In the genomic region with DNA sequence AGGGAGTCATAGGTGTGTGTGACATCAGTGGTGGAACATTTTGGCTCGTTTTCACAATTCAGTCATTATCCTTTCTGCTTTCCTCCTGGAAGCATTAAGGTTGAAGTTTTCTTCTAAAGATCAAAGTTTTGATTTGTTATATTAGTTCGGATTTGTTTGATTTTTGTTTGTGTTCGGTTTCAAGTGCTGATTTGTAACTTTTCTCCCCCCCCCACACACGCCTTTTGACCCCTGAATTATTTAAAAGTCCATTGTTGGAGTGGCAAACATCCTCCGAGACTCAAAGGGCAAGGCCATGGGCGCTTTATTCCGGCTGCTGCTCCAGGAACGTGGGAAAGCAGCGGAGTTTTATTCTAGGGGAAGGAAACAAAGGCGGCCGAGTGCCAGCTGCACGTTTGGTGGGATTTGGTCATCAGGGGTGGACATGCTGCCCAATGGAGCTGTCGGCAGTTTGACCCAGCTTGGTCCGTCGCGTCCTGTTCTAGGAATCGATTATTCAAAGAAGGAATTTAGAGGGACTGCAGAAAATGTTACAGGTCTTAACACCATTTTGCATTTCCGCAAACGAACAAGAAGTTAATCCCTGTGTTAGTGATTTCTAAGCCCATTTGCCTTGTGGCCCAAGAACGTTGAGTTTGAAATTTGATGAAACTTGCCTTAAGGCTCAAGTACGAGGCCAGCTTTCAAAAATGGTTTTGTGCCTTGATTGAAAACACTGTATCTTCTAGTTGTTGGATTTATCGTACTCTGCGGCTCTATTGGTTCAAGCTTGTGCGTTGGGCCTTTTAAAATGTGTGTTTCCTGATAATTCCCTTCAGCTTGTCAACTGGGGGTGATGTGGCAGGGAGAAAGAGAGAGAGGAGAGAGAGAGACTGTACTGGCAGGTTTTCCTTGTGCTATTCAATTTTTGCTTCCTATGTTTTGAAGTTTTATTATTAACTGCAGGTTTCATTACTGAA, we compare ENCODE assay signal across 8 cellular contexts. TPM values are rescaled to one million over a fixed set of nuclear protein-coding genes. Genes with fewer than 3 reads are reported as not detected.
DNase-seq lines count a peak whose midpoint lies in the region; ATAC-seq and TF ChIP-seq lines count a peak whose summit lies in the region.

No MANE protein-coding gene starts in this region.

- intact Hi-C loops in activated CD8-positive, alpha-beta T cell treated with anti-CD3 and anti-CD28 coated beads for 36 hours (cut with micrococcal nuclease) = no loop called here
- intact Hi-C loops in ovary (cut with DNase I) = no loop called here

- peak overlapping the region; percentile 98 for H3K4me3 Mint-ChIP-seq in activated CD8-positive, alpha-beta T cell treated with anti-CD3 and anti-CD28 coated beads for 36 hours

- peak overlapping the region; percentile 65 for H3K4me3 ChIP-seq in HFF-Myc (replicated peaks; ENCODE audit: low read depth, low read length)
- peak overlapping the region; percentile 83 to 99 for H3K4me3 ChIP-seq in gastroesophageal sphincter
- peak overlapping the region; percentile 73 for H3K4me3 ChIP-seq in ovary

- CTCF ChIA-PET in activated CD8-positive, alpha-beta T cell treated with anti-CD3 and anti-CD28 coated beads for 36 hours (lab: Charles Lee) = no interaction called here

- DNase-seq in Ammon's horn (ENCODE audit: low spot score) (peak; percentile 6), HFF-Myc (ENCODE audit: extremely low read depth, low read depth) (no peak), ovary (peak; percentile 21 to 59 (median 43)), NCI-H226 (no peak), NOMO-1 treated with DMSO at 0.1 percent for 48 hours (lab: John Stamatoyannopoulos, UW; ENCODE audit: unreplicated experiment) (no peak)
- no peak for DNase-seq in activated CD8-positive, alpha-beta T cell treated with anti-CD3 and anti-CD28 coated beads for 36 hours

- H3K36me3 ChIP-seq in gastroesophageal sphincter (no peaks in the 10 kb centered on the region), ovary (no peaks in the 10 kb centered on the region)

- H3K4me1 ChIP-seq in gastroesophageal sphincter (peaks cover 0 to 30% (median 0%) of the 10 kb centered on the region in 3 donors), ovary (ENCODE audit: insufficient read depth) (peaks cover 1% of the 10 kb centered on the region)

- TF ChIP-seq CTCF in HFF-Myc (IDR thresholded peaks at IDR 0.05; ENCODE audit: low read depth, low read length, missing control alignments) (no peak), gastroesophageal sphincter (IDR thresholded peaks at IDR 0.05) (no peak), ovary (IDR thresholded peaks at IDR 0.05) (no peak)
- TF ChIP-seq CTCF in activated CD8-positive, alpha-beta T cell treated with anti-CD3 and anti-CD28 coated beads for 36 hours (IDR thresholded peaks at IDR 0.05) = no peak

- H3K27me3 ChIP-seq in gastroesophageal sphincter (no peaks in the 10 kb centered on the region), ovary (no peaks in the 10 kb centered on the region)

- no peaks in the 10 kb centered on the region for H3K27me3 Mint-ChIP-seq in activated CD8-positive, alpha-beta T cell treated with anti-CD3 and anti-CD28 coated beads for 36 hours

- POLR2A ChIA-PET in activated CD8-positive, alpha-beta T cell treated with anti-CD3 and anti-CD28 coated beads for 36 hours (lab: Charles Lee) = interaction anchor here (0.6 kb wide), 1 partner anchor 245 kb away, joined by 3 read pairs; no protein-coding TSS in a partner anchor

- no peaks in the 10 kb centered on the region for H3K9me3 ChIP-seq in gastroesophageal sphincter
- no peaks in the 10 kb centered on the region for H3K9me3 ChIP-seq in ovary

- no peak for ATAC-seq in activated CD8-positive, alpha-beta T cell treated with anti-CD3 and anti-CD28 coated beads for 36 hours
- ATAC-seq in gastroesophageal sphincter = no peak
- ATAC-seq in HG02870 (IDR thresholded peaks at IDR 0.05; ENCODE audit: unreplicated experiment) = no peak

- no peak for TF ChIP-seq EP300 in gastroesophageal sphincter (IDR thresholded peaks at IDR 0.05)
- no peak for TF ChIP-seq EP300 in ovary (IDR thresholded peaks at IDR 0.05)

- peak overlapping the region; percentile 91 for H3K27ac Mint-ChIP-seq in activated CD8-positive, alpha-beta T cell treated with anti-CD3 and anti-CD28 coated beads for 36 hours

- H3K9me3 Mint-ChIP-seq in activated CD8-positive, alpha-beta T cell treated with anti-CD3 and anti-CD28 coated beads for 36 hours = no peaks in the 10 kb centered on the region

- peaks cover 7% of the 10 kb centered on the region for H3K36me3 Mint-ChIP-seq in activated CD8-positive, alpha-beta T cell treated with anti-CD3 and anti-CD28 coated beads for 36 hours (ENCODE audit: low read depth)

- 2 to 23% methylated on average over 7 to 8 of the region's 24 CpGs for WGBS in gastroesophageal sphincter (ENCODE audit: low coverage in 1 of 2), 2 donors
- WGBS in ovary, 3 donors = 31 to 39% (median 35%) methylated on average over 24 of the region's 24 CpGs

- H3K27ac ChIP-seq in gastroesophageal sphincter (peak overlapping the region; percentile 91 to 98 (median 96)), ovary (peak overlapping the region; percentile 77 to 87)

- peaks cover 24% of the 10 kb centered on the region for H3K4me1 Mint-ChIP-seq in activated CD8-positive, alpha-beta T cell treated with anti-CD3 and anti-CD28 coated beads for 36 hours (ENCODE audit: low read depth)

- TF ChIP-seq POLR2A in gastroesophageal sphincter (IDR thresholded peaks at IDR 0.05) = peak in 1 of 2 donors; percentile 6
- TF ChIP-seq POLR2A in ovary (IDR thresholded peaks at IDR 0.05) = no peak

RNA-seq across cellular contexts. Expression of a gene that starts 0.6 kb away (rescaled TPM):
- 10 to 100 TPM; 10.6 TPM for total RNA-seq in activated CD8-positive, alpha-beta T cell treated with anti-CD3 and anti-CD28 coated beads for 36 hours
- 1 to 10 TPM; 8.8 to 10.0 (median 9.4) TPM for total RNA-seq in gastroesophageal sphincter
- 10 to 100 TPM in 1 of 7 donors, 1 to 10 TPM in 6; 2.9 to 11.3 (median 8.2) TPM for total RNA-seq in ovary
- polyA plus RNA-seq in ovary = 1 to 10 TPM; 3.5 to 7.8 TPM

Comparison
In these comparisons a context has a peak if more than half of its experiments do, and no peak if none do; other contexts are left out.
1. DNase-seq: peak in Ammon's horn (single experiment) and ovary (5 of 5); none in HFF-Myc (single experiment), activated CD8-positive, alpha-beta T cell treated with anti-CD3 and anti-CD28 coated beads for 36 hours (single experiment), NCI-H226 (single experiment) and NOMO-1 treated with DMSO at 0.1 percent for 48 hours (single experiment).
2. Peak in every context shown above with its lines, with median percentiles within 50 percentile points of each other: H3K4me3 ChIP-seq.